In the genomic region with DNA sequence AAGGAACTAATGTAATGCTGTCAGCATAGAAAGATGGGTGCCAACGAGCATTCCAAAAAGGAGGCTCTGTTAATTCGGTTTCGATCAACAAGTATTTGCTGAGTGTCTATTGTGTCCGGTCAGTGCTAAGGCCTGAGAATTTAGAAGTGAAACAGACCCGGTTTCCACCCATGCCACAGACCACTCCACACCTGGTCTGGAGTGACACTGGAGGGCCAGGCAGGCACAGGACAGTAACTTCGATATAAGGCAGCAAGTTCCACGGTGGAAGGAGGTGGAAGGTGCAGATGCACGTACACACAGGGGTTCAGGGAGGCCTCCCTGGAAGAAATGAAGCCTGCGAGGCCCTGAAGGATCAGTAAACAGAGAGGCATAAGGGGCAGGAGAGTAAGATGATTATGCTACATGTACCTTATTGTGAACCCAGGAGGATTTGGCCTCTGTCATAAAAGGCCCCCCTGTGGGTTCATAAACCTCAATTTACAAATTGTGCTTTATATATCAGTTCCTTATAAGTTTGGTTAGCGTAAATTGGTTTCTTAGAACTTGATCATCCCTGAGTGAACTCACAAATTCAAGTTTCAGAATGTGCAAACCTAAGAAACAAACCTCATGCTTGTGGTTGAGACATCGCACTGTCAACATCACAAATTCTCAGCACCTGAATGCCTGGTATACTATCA, we compare ENCODE assay signal across 10 cellular contexts. TPM values are rescaled to one million over a fixed set of nuclear protein-coding genes. Genes with fewer than 3 reads are reported as not detected.
A peak's percentile ranks its signal among the peaks of the same experiment; 100 is the strongest.
DNase-seq lines count a peak whose midpoint lies in the region; ATAC-seq and TF ChIP-seq lines count a peak whose summit lies in the region.
"Had no signal": no experiment of that assay in that cellular context is flagged by ENCODE, and none has a peak within 500 bp of the region (broad histone marks: within the 10 kb centered on the region; RNA-seq: fewer than 3 reads in every experiment).

No MANE protein-coding gene starts in this region.

- H3K4me1 ChIP-seq in tibial nerve, result peaks cover 10 to 98% (median 65%) of the 10 kb centered on the region in 4 donors
- H3K4me1 ChIP-seq in right lobe of liver, result peaks cover 0 to 26% (median 4%) of the 10 kb centered on the region in 4 donors

- peaks cover 40% of the 10 kb centered on the region for H3K4me1 Mint-ChIP-seq in activated naive CD8-positive, alpha-beta T cell treated with anti-CD3 and anti-CD28 coated beads, Interleukin-2, amount 10 ng/mL, durations not matched to agents 7 days and 5 days
- peaks cover 26% of the 10 kb centered on the region for H3K4me1 Mint-ChIP-seq in activated naive CD8-positive, alpha-beta T cell treated with anti-CD3 and anti-CD28 coated beads for 36 hours
- H3K4me1 Mint-ChIP-seq in effector memory CD8-positive, alpha-beta T cell (ENCODE audit: low read depth in 2 of 2), result peaks cover 31 to 38% of the 10 kb centered on the region in 2 donors

- peak overlapping the region; percentile 70 to 90 (median 80) for H3K27ac ChIP-seq in tibial nerve
- peak overlapping the region in 1 of 2 donors; percentile 89 for H3K27ac ChIP-seq in coronary artery
- no peak overlapping the region for H3K27ac ChIP-seq in right lobe of liver

- no peak for DNase-seq in activated naive CD8-positive, alpha-beta T cell treated with anti-CD3 and anti-CD28 coated beads, Interleukin-2, amount 10 ng/mL, durations not matched to agents 7 days and 5 days
- DNase-seq in activated naive CD8-positive, alpha-beta T cell treated with anti-CD3 and anti-CD28 coated beads for 36 hours, result no peak
- DNase-seq in effector memory CD8-positive, alpha-beta T cell, result no peak
- DNase-seq in tibial nerve (ENCODE audit: low spot score in 2 of 2), result no peak
- no peak for DNase-seq in omental fat pad (ENCODE audit: low spot score)
- DNase-seq in coronary artery (ENCODE audit: low spot score), result no peak
- DNase-seq in right lobe of liver, result no peak
- DNase-seq: NCI-H82 had no signal

- TF ChIP-seq CTCF in tibial nerve (IDR thresholded peaks at IDR 0.05) (no peak), omental fat pad (IDR thresholded peaks at IDR 0.05) (no peak), coronary artery (IDR thresholded peaks at IDR 0.05) (no peak), right lobe of liver (IDR thresholded peaks at IDR 0.05) (no peak)

- POLR2A ChIA-PET in activated naive CD8-positive, alpha-beta T cell treated with anti-CD3 and anti-CD28 coated beads, Interleukin-2, amount 10 ng/mL, durations not matched to agents 7 days and 5 days (lab: Charles Lee), result no interaction called here

- H3K27me3 ChIP-seq in tibial nerve, result no peaks in the 10 kb centered on the region
- H3K27me3 ChIP-seq in right lobe of liver, result no peaks in the 10 kb centered on the region

- no peak for TF ChIP-seq POLR2A in tibial nerve (IDR thresholded peaks at IDR 0.05)
- TF ChIP-seq POLR2A in right lobe of liver (IDR thresholded peaks at IDR 0.05), result no peak

- H3K27me3 Mint-ChIP-seq in activated naive CD8-positive, alpha-beta T cell treated with anti-CD3 and anti-CD28 coated beads, Interleukin-2, amount 10 ng/mL, durations not matched to agents 7 days and 5 days, result no peaks in the 10 kb centered on the region
- no peaks in the 10 kb centered on the region for H3K27me3 Mint-ChIP-seq in activated naive CD8-positive, alpha-beta T cell treated with anti-CD3 and anti-CD28 coated beads for 36 hours
- no peaks in the 10 kb centered on the region for H3K27me3 Mint-ChIP-seq in effector memory CD8-positive, alpha-beta T cell

- peak overlapping the region; percentile 15 for H3K4me3 Mint-ChIP-seq in activated naive CD8-positive, alpha-beta T cell treated with anti-CD3 and anti-CD28 coated beads, Interleukin-2, amount 10 ng/mL, durations not matched to agents 7 days and 5 days
- no peak overlapping the region for H3K4me3 Mint-ChIP-seq in activated naive CD8-positive, alpha-beta T cell treated with anti-CD3 and anti-CD28 coated beads for 36 hours
- peak overlapping the region in 1 of 2 donors; percentile 36 for H3K4me3 Mint-ChIP-seq in effector memory CD8-positive, alpha-beta T cell

- H3K9me3 Mint-ChIP-seq in activated naive CD8-positive, alpha-beta T cell treated with anti-CD3 and anti-CD28 coated beads, Interleukin-2, amount 10 ng/mL, durations not matched to agents 7 days and 5 days, result no peaks in the 10 kb centered on the region
- H3K9me3 Mint-ChIP-seq in activated naive CD8-positive, alpha-beta T cell treated with anti-CD3 and anti-CD28 coated beads for 36 hours, result no peaks in the 10 kb centered on the region
- no peaks in the 10 kb centered on the region for H3K9me3 Mint-ChIP-seq in effector memory CD8-positive, alpha-beta T cell

- peaks cover 37% of the 10 kb centered on the region for H3K36me3 Mint-ChIP-seq in activated naive CD8-positive, alpha-beta T cell treated with anti-CD3 and anti-CD28 coated beads, Interleukin-2, amount 10 ng/mL, durations not matched to agents 7 days and 5 days
- H3K36me3 Mint-ChIP-seq in activated naive CD8-positive, alpha-beta T cell treated with anti-CD3 and anti-CD28 coated beads for 36 hours, result peaks cover 26% of the 10 kb centered on the region
- H3K36me3 Mint-ChIP-seq in effector memory CD8-positive, alpha-beta T cell (ENCODE audit: insufficient read depth), result peaks cover 7% of the 10 kb centered on the region

- H3K27ac Mint-ChIP-seq in activated naive CD8-positive, alpha-beta T cell treated with anti-CD3 and anti-CD28 coated beads, Interleukin-2, amount 10 ng/mL, durations not matched to agents 7 days and 5 days, result peak overlapping the region; percentile 82
- H3K27ac Mint-ChIP-seq in activated naive CD8-positive, alpha-beta T cell treated with anti-CD3 and anti-CD28 coated beads for 36 hours, result no peak overlapping the region
- peak overlapping the region; percentile 87 to 92 for H3K27ac Mint-ChIP-seq in effector memory CD8-positive, alpha-beta T cell

- no peak for TF ChIP-seq EP300 in tibial nerve (IDR thresholded peaks at IDR 0.05)

- H3K36me3 ChIP-seq in tibial nerve (peaks cover 0 to 5% (median 0%) of the 10 kb centered on the region in 3 donors), right lobe of liver (peaks cover 0 to 38% (median 5%) of the 10 kb centered on the region in 4 donors)

- intact Hi-C loops in right lobe of liver (cut with DNase I), result no loop called here

- WGBS in tibial nerve, 2 donors, result 74 to 87% methylated on average over 11 of the region's 11 CpGs
- 84% methylated on average over 9 of the region's 11 CpGs for WGBS in right lobe of liver (ENCODE audit: insufficient coverage, low coverage, low lambda C conversion rate, missing lambda C conversion rate)

- H3K9me3 ChIP-seq in tibial nerve (no peaks in the 10 kb centered on the region), right lobe of liver (no peaks in the 10 kb centered on the region)

- no peak overlapping the region for H3K4me3 ChIP-seq in tibial nerve
- H3K4me3 ChIP-seq in coronary artery, result no peak overlapping the region
- no peak overlapping the region for H3K4me3 ChIP-seq in right lobe of liver

- peak; percentile 48 for ATAC-seq in activated naive CD8-positive, alpha-beta T cell treated with anti-CD3 and anti-CD28 coated beads, Interleukin-2, amount 10 ng/mL, durations not matched to agents 7 days and 5 days (ENCODE audit: low read depth)
- ATAC-seq in HG03060 (IDR thresholded peaks at IDR 0.05; ENCODE audit: low read depth, unreplicated experiment) (peak; percentile 51), omental fat pad (ENCODE audit: low FRiP score) (no peak), right lobe of liver (no peak)
- ATAC-seq in effector memory CD8-positive, alpha-beta T cell (replicated peaks), result peak; percentile 83

RNA-seq across cellular contexts. Expression of a gene that starts 25.9 kb away (rescaled TPM):
- 10 to 100 TPM; 29.7 to 36.9 TPM for total RNA-seq in activated naive CD8-positive, alpha-beta T cell treated with anti-CD3 and anti-CD28 coated beads, Interleukin-2, amount 10 ng/mL, durations not matched to agents 7 days and 5 days
- 10 to 100 TPM; 20.7 to 26.9 TPM for total RNA-seq in activated naive CD8-positive, alpha-beta T cell treated with anti-CD3 and anti-CD28 coated beads for 36 hours
- 10 to 100 TPM; 23.6 to 66.9 (median 28.0) TPM for total RNA-seq in tibial nerve
- 10 to 100 TPM; 16.4 to 26.5 (median 22.0) TPM for total RNA-seq in omental fat pad
- 10 to 100 TPM in 5 of 6 experiments, 1 to 10 TPM in 1; 9.8 to 17.6 (median 15.7) TPM for total RNA-seq in right lobe of liver

RNA-seq across cellular contexts. Expression of a gene that starts 48.4 kb away (rescaled TPM):
- total RNA-seq in activated naive CD8-positive, alpha-beta T cell treated with anti-CD3 and anti-CD28 coated beads, Interleukin-2, amount 10 ng/mL, durations not matched to agents 7 days and 5 days, result not detected
- not detected for total RNA-seq in activated naive CD8-positive, alpha-beta T cell treated with anti-CD3 and anti-CD28 coated beads for 36 hours
- total RNA-seq in tibial nerve, result not detected
- not detected for total RNA-seq in omental fat pad
- 10 to 100 TPM; 26.7 to 70.2 (median 45.0) TPM for total RNA-seq in right lobe of liver
- total RNA-seq: H1 had no signal

Comparison
In these comparisons a context has a peak if more than half of its experiments do, and no peak if none do; other contexts are left out.
1. ATAC-seq: peak in activated naive CD8-positive, alpha-beta T cell treated with anti-CD3 and anti-CD28 coated beads, Interleukin-2, amount 10 ng/mL, durations not matched to agents 7 days and 5 days (single experiment), HG03060 (single experiment) and effector memory CD8-positive, alpha-beta T cell (single experiment); none in omental fat pad (single experiment) and right lobe of liver (0 of 4).
2. H3K27ac ChIP-seq: peak in tibial nerve (4 of 4); none in right lobe of liver (0 of 3).
3. RNA of a gene that starts 48.4 kb away (total RNA-seq): 26.7 to 70.2 TPM in right lobe of liver; not detected in activated naive CD8-positive, alpha-beta T cell treated with anti-CD3 and anti-CD28 coated beads, Interleukin-2, amount 10 ng/mL, durations not matched to agents 7 days and 5 days, not detected in activated naive CD8-positive, alpha-beta T cell treated with anti-CD3 and anti-CD28 coated beads for 36 hours, not detected in tibial nerve and not detected in omental fat pad; every median in the first group is over 10 times any median in the second.